29 cellular contexts compared by ENCODE assay signal in genomic region chr6:43616728-43617472, GRCh38. TPM values are rescaled to one million over a fixed set of nuclear protein-coding genes. Genes with fewer than 3 reads are reported as not detected.
DNase-seq lines count a peak whose midpoint lies in the region; ATAC-seq and TF ChIP-seq lines count a peak whose summit lies in the region.
"Had no signal": no experiment of that assay in that cellular context is flagged by ENCODE, and none has a peak within 500 bp of the region (broad histone marks: within the 10 kb centered on the region; RNA-seq: fewer than 3 reads in every experiment).

No MANE protein-coding gene starts in this region.

- H3K27ac ChIP-seq in RWPE1 (peak overlapping the region; percentile 36), gastrocnemius medialis (peak overlapping the region in 3 of 4 donors; percentile 13 to 23 (median 20))
- H3K27ac ChIP-seq: esophagus squamous epithelium, transverse colon had no signal

- TF ChIP-seq CTCF in RWPE1 (conservative IDR thresholded peaks at IDR 0.05; ENCODE audit: low read depth): no peak
- TF ChIP-seq CTCF in gastrocnemius medialis (IDR thresholded peaks at IDR 0.05 in 4 of 5, conservative IDR thresholded peaks at IDR 0.05 in 1 of 5): no peak

- H3K9me3 ChIP-seq in gastrocnemius medialis: no peaks in the 10 kb centered on the region
- H3K9me3 ChIP-seq: BE2C, esophagus squamous epithelium, transverse colon had no signal

- in situ Hi-C loops in gastrocnemius medialis (cut with MboI; ENCODE audit: low sequenced_read_pairs in 4 of 4): no loop called here

- no peak overlapping the region for H3K4me3 ChIP-seq in gastrocnemius medialis
- H3K4me3 ChIP-seq: esophagus squamous epithelium, transverse colon had no signal

- POLR2A ChIA-PET in activated naive CD8-positive, alpha-beta T cell treated with anti-CD3 and anti-CD28 coated beads, Interleukin-2, amount 10 ng/mL, durations not matched to agents 7 days and 5 days (lab: Charles Lee): interaction anchor here (0.6 to 1.3 kb wide), 3 partner anchors 13 to 55 kb away, joined by 3 read pairs; partner anchors contain the start of gene MAD2L1BP
- POLR2A ChIA-PET in RWPE1 (lab: Yijun Ruan, JAX; ENCODE audit: low non-redundant PET): interaction anchor here (0.8 kb wide), 1 partner anchor 13 kb away, joined by 3 read pairs; the partner anchor contains the start of gene GTPBP2

- DNase-seq in activated naive CD8-positive, alpha-beta T cell treated with anti-CD3 and anti-CD28 coated beads, Interleukin-2, amount 10 ng/mL, durations not matched to agents 7 days and 5 days: no peak
- no peak for DNase-seq in activated naive CD8-positive, alpha-beta T cell treated with anti-CD3 and anti-CD28 coated beads, Interleukin-2, amount 50 U/mL, for 24 hours
- DNase-seq in RWPE1 (ENCODE audit: low spot score) (no peak), gastrocnemius medialis (no peak), SW480 (ENCODE audit: low spot score) (no peak), superior temporal gyrus (ENCODE audit: extremely low spot score) (no peak)
- no peak for DNase-seq in effector memory CD8-positive, alpha-beta T cell
- DNase-seq: activated CD4-positive, alpha-beta T cell treated with anti-CD3 and anti-CD28 coated beads, Interleukin-2, amount 50 U/mL, for 1 hour; BE2C; caudate nucleus; EL; endodermal cell; esophagus squamous epithelium; foreskin melanocyte; kidney; midbrain; naive thymus-derived CD8-positive, alpha-beta T cell; NCI-H1417; NCI-H2029 treated with DMSO at 0.1 percent for 48 hours; NCI-H2227 treated with DMSO at 0.1 percent for 48 hours; NCI-H526 treated with DMSO at 0.1 percent for 48 hours; SHP77; stimulated activated CD4-positive, alpha-beta T cell treated with anti-CD3 and anti-CD28 coated beads, Interleukin-4, amount 100 ng/mL, for 24 hours; transverse colon had no signal

- peaks cover 28% of the 10 kb centered on the region for H3K36me3 Mint-ChIP-seq in activated naive CD8-positive, alpha-beta T cell treated with anti-CD3 and anti-CD28 coated beads, Interleukin-2, amount 10 ng/mL, durations not matched to agents 7 days and 5 days
- H3K36me3 Mint-ChIP-seq in activated naive CD8-positive, alpha-beta T cell treated with anti-CD3 and anti-CD28 coated beads, Interleukin-2, amount 50 U/mL, for 24 hours (ENCODE audit: low read depth): peaks cover 32% of the 10 kb centered on the region
- H3K36me3 Mint-ChIP-seq in effector memory CD8-positive, alpha-beta T cell (ENCODE audit: insufficient read depth): peaks cover 30% of the 10 kb centered on the region

- H3K9me3 Mint-ChIP-seq in activated naive CD8-positive, alpha-beta T cell treated with anti-CD3 and anti-CD28 coated beads, Interleukin-2, amount 10 ng/mL, durations not matched to agents 7 days and 5 days: no peaks in the 10 kb centered on the region
- H3K9me3 Mint-ChIP-seq in activated naive CD8-positive, alpha-beta T cell treated with anti-CD3 and anti-CD28 coated beads, Interleukin-2, amount 50 U/mL, for 24 hours: no peaks in the 10 kb centered on the region
- H3K9me3 Mint-ChIP-seq in effector memory CD8-positive, alpha-beta T cell: no peaks in the 10 kb centered on the region
- H3K9me3 Mint-ChIP-seq: dendritic cell treated with granulocyte-macrophage colony-stimulating factor and Interleukin-4, amounts not matched to agents 40 ng/mL and 50 ng/mL, for 4 days; endodermal cell; naive thymus-derived CD8-positive, alpha-beta T cell; WTC11 had no signal

- no peaks in the 10 kb centered on the region for H3K27me3 ChIP-seq in gastrocnemius medialis
- H3K27me3 ChIP-seq: BE2C, esophagus squamous epithelium, transverse colon had no signal

- H3K27ac Mint-ChIP-seq in activated naive CD8-positive, alpha-beta T cell treated with anti-CD3 and anti-CD28 coated beads, Interleukin-2, amount 10 ng/mL, durations not matched to agents 7 days and 5 days: peak overlapping the region; percentile 26
- H3K27ac Mint-ChIP-seq in activated naive CD8-positive, alpha-beta T cell treated with anti-CD3 and anti-CD28 coated beads, Interleukin-2, amount 50 U/mL, for 24 hours: no peak overlapping the region
- peak overlapping the region; percentile 17 to 72 for H3K27ac Mint-ChIP-seq in effector memory CD8-positive, alpha-beta T cell
- H3K27ac Mint-ChIP-seq: dendritic cell treated with granulocyte-macrophage colony-stimulating factor and Interleukin-4, amounts not matched to agents 40 ng/mL and 50 ng/mL, for 4 days; endodermal cell; WTC11 had no signal

- H3K36me3 ChIP-seq in gastrocnemius medialis: peaks cover 2 to 47% of the 10 kb centered on the region in 2 donors

- CTCF ChIA-PET in RWPE1 (lab: Yijun Ruan, JAX): interaction anchor here (0.6 to 1.2 kb wide), 2 partner anchors 8 to 23 kb away, joined by 4 to 8 read pairs; no protein-coding TSS in a partner anchor

- intact Hi-C loops in gastrocnemius medialis (cut with DNase I; ENCODE audit: low total_unique reads): no loop called here

- peaks cover 5% of the 10 kb centered on the region for H3K4me1 Mint-ChIP-seq in activated naive CD8-positive, alpha-beta T cell treated with anti-CD3 and anti-CD28 coated beads, Interleukin-2, amount 10 ng/mL, durations not matched to agents 7 days and 5 days
- H3K4me1 Mint-ChIP-seq in activated naive CD8-positive, alpha-beta T cell treated with anti-CD3 and anti-CD28 coated beads, Interleukin-2, amount 50 U/mL, for 24 hours: no peaks in the 10 kb centered on the region
- no peaks in the 10 kb centered on the region for H3K4me1 Mint-ChIP-seq in effector memory CD8-positive, alpha-beta T cell (ENCODE audit: low read depth in 2 of 2)
- H3K4me1 Mint-ChIP-seq: endodermal cell, WTC11 had no signal

- TF ChIP-seq POLR2A in gastrocnemius medialis (IDR thresholded peaks at IDR 0.05): no peak

- H3K4me3 Mint-ChIP-seq in activated naive CD8-positive, alpha-beta T cell treated with anti-CD3 and anti-CD28 coated beads, Interleukin-2, amount 10 ng/mL, durations not matched to agents 7 days and 5 days: no peak overlapping the region
- no peak overlapping the region for H3K4me3 Mint-ChIP-seq in activated naive CD8-positive, alpha-beta T cell treated with anti-CD3 and anti-CD28 coated beads, Interleukin-2, amount 50 U/mL, for 24 hours
- H3K4me3 Mint-ChIP-seq in effector memory CD8-positive, alpha-beta T cell: no peak overlapping the region
- H3K4me3 Mint-ChIP-seq: dendritic cell treated with granulocyte-macrophage colony-stimulating factor and Interleukin-4, amounts not matched to agents 40 ng/mL and 50 ng/mL, for 4 days; endodermal cell; naive thymus-derived CD8-positive, alpha-beta T cell; WTC11 had no signal

- no peak for ATAC-seq in activated naive CD8-positive, alpha-beta T cell treated with anti-CD3 and anti-CD28 coated beads, Interleukin-2, amount 10 ng/mL, durations not matched to agents 7 days and 5 days (ENCODE audit: low read depth)
- ATAC-seq in activated naive CD8-positive, alpha-beta T cell treated with anti-CD3 and anti-CD28 coated beads, Interleukin-2, amount 50 U/mL, for 24 hours: no peak
- ATAC-seq in effector memory CD8-positive, alpha-beta T cell (replicated peaks): no peak
- ATAC-seq in gastrocnemius medialis (peak; percentile 39 to 59), GM18907 (IDR thresholded peaks at IDR 0.05; ENCODE audit: unreplicated experiment) (no peak)
- ATAC-seq: naive thymus-derived CD8-positive, alpha-beta T cell; Panc1; WTC11 had no signal

- no peaks in the 10 kb centered on the region for H3K27me3 Mint-ChIP-seq in activated naive CD8-positive, alpha-beta T cell treated with anti-CD3 and anti-CD28 coated beads, Interleukin-2, amount 10 ng/mL, durations not matched to agents 7 days and 5 days
- no peaks in the 10 kb centered on the region for H3K27me3 Mint-ChIP-seq in activated naive CD8-positive, alpha-beta T cell treated with anti-CD3 and anti-CD28 coated beads, Interleukin-2, amount 50 U/mL, for 24 hours
- H3K27me3 Mint-ChIP-seq in effector memory CD8-positive, alpha-beta T cell: no peaks in the 10 kb centered on the region
- H3K27me3 Mint-ChIP-seq: dendritic cell treated with granulocyte-macrophage colony-stimulating factor and Interleukin-4, amounts not matched to agents 40 ng/mL and 50 ng/mL, for 4 days; naive thymus-derived CD8-positive, alpha-beta T cell had no signal

- no peaks in the 10 kb centered on the region for H3K4me1 ChIP-seq in gastrocnemius medialis
- H3K4me1 ChIP-seq: esophagus squamous epithelium, transverse colon had no signal

RNA-seq across cellular contexts. Expression of gene GTPBP2, which starts 12.2 kb away (rescaled TPM):
- 100 to 1,000 TPM; 107 to 115 TPM for total RNA-seq in activated naive CD8-positive, alpha-beta T cell treated with anti-CD3 and anti-CD28 coated beads, Interleukin-2, amount 10 ng/mL, durations not matched to agents 7 days and 5 days
- 10 to 100 TPM; 25.0 to 39.4 (median 27.1) TPM for total RNA-seq in gastrocnemius medialis

RNA-seq across cellular contexts. Expression of gene MAD2L1BP, which starts 18.7 kb away (rescaled TPM):
- total RNA-seq in activated naive CD8-positive, alpha-beta T cell treated with anti-CD3 and anti-CD28 coated beads, Interleukin-2, amount 10 ng/mL, durations not matched to agents 7 days and 5 days: 10 to 100 TPM; 39.7 to 40.2 TPM
- 10 to 100 TPM; 25.1 to 55.4 (median 25.2) TPM for total RNA-seq in gastrocnemius medialis

RNA-seq across cellular contexts. Expression of gene RSPH9, which starts 27.9 kb away (rescaled TPM):
- not detected for total RNA-seq in activated naive CD8-positive, alpha-beta T cell treated with anti-CD3 and anti-CD28 coated beads, Interleukin-2, amount 10 ng/mL, durations not matched to agents 7 days and 5 days
- under 1 TPM in 1 of 4 donors, not detected in 3; 0.09 TPM for total RNA-seq in gastrocnemius medialis
- total RNA-seq: H4; naive thymus-derived CD8-positive, alpha-beta T cell; transverse colon had no signal

RNA-seq across cellular contexts. Expression of gene POLH, which starts 40.9 kb away (rescaled TPM):
- total RNA-seq in activated naive CD8-positive, alpha-beta T cell treated with anti-CD3 and anti-CD28 coated beads, Interleukin-2, amount 10 ng/mL, durations not matched to agents 7 days and 5 days: 10 to 100 TPM; 57.3 to 62.0 TPM
- 1 to 10 TPM; 3.8 to 6.9 (median 5.3) TPM for total RNA-seq in gastrocnemius medialis

RNA-seq across cellular contexts. Expression of gene XPO5, which starts 41.1 kb away (rescaled TPM):
- total RNA-seq in activated naive CD8-positive, alpha-beta T cell treated with anti-CD3 and anti-CD28 coated beads, Interleukin-2, amount 10 ng/mL, durations not matched to agents 7 days and 5 days: 10 to 100 TPM; 46.1 to 47.0 TPM
- total RNA-seq in gastrocnemius medialis: 10 to 100 TPM; 11.8 to 21.8 (median 16.6) TPM

Comparison
In these comparisons a context has a peak if more than half of its experiments do, and no peak if none do; other contexts are left out.
1. ATAC-seq: peak in gastrocnemius medialis (2 of 2); none in activated naive CD8-positive, alpha-beta T cell treated with anti-CD3 and anti-CD28 coated beads, Interleukin-2, amount 10 ng/mL, durations not matched to agents 7 days and 5 days (single experiment), activated naive CD8-positive, alpha-beta T cell treated with anti-CD3 and anti-CD28 coated beads, Interleukin-2, amount 50 U/mL, for 24 hours (single experiment), effector memory CD8-positive, alpha-beta T cell (single experiment) and GM18907 (single experiment).